8 cellular contexts compared by ENCODE assay signal in the genomic region with DNA sequence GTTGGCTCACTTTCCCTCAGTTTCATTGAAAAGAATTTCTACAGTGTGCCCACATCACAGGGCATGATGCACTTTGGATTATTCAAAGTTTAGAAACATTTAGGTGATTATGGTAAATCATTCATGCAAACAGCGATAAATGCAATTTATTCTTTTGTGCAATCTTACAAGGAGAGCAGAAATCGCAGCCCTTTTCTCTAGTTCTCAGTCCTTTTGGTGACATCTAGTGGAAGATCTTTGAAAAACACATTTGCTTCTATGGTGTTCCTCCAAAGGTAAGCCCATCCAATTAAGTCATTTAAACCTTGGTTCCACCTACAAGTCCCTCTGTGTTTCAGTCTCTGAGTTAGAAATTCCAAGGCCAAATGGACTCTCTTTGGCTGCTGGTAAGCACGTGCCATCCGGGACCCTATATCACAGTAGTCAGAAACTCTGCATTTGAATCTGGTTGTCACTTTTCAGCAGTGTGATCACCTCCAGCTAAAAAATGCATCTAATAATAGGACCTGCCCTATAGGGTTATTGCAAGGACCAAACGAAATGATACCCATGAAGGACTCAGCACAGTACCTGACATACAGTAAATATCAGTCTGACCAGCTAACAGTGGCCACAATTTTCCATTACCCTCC.
A peak's percentile ranks its signal among the peaks of the same experiment; 100 is the strongest.
DNase-seq lines count a peak whose midpoint lies in the region; ATAC-seq and TF ChIP-seq lines count a peak whose summit lies in the region.

No MANE protein-coding gene starts in this region.

- DNase-seq in SIG-M5 treated with dmso at 0.1 percent for 504 hours (lab: John Stamatoyannopoulos, UW; ENCODE audit: unreplicated experiment) (peak; percentile 47), SIG-M5 (lab: John Stamatoyannopoulos, UW) (no peak), LNCaP clone FGC (ENCODE audit: low read depth) (peak; percentile 48), SW480 (ENCODE audit: low spot score) (peak; percentile 82), gastrocnemius medialis (no peak)
- no peak for DNase-seq in stimulated activated CD4-positive, alpha-beta T cell treated with anti-CD3 and anti-CD28 coated beads, Interleukin-1b, Interleukin-23, amount 100 ng/mL, for 48 hours
- no peak for DNase-seq in activated T-cell treated with anti-CD3 and anti-CD28 coated beads, Interleukin-2, amount 50 U/mL, for 48 hours

- H3K36me3 ChIP-seq in gastroesophageal sphincter (peaks cover 0 to 57% of the 10 kb centered on the region in 2 donors), gastrocnemius medialis (peaks cover 0 to 32% of the 10 kb centered on the region in 2 donors)

- ATAC-seq in gastroesophageal sphincter (no peak), gastrocnemius medialis (peak in 1 of 2 donors; percentile 31)

- H3K4me1 ChIP-seq in gastroesophageal sphincter, result peaks cover 0 to 78% (median 0%) of the 10 kb centered on the region in 3 donors
- peaks cover 0 to 13% of the 10 kb centered on the region in 2 donors for H3K4me1 ChIP-seq in gastrocnemius medialis

- H3K27me3 ChIP-seq in gastroesophageal sphincter (no peaks in the 10 kb centered on the region), gastrocnemius medialis (no peaks in the 10 kb centered on the region)

- no peak for TF ChIP-seq EP300 in gastroesophageal sphincter (IDR thresholded peaks at IDR 0.05)

- no peak overlapping the region for H3K4me3 ChIP-seq in LNCaP clone FGC (ENCODE audit: low read depth, low read length)
- no peak overlapping the region for H3K4me3 ChIP-seq in gastroesophageal sphincter
- H3K4me3 ChIP-seq in gastrocnemius medialis, result no peak overlapping the region

- TF ChIP-seq POLR2A in gastroesophageal sphincter (IDR thresholded peaks at IDR 0.05), result no peak
- TF ChIP-seq POLR2A in gastrocnemius medialis (IDR thresholded peaks at IDR 0.05), result no peak

- intact Hi-C loops in gastrocnemius medialis (cut with DNase I; ENCODE audit: low total_unique reads), result loop anchor here (2.0 to 10.0 kb wide), 2 partner anchors 142 to 298 kb away; a partner anchor contains a TSS

- TF ChIP-seq CTCF in LNCaP clone FGC (IDR thresholded peaks at IDR 0.05; ENCODE audit: control insufficient read depth, extremely low read depth, insufficient read depth) (peak; percentile 43; the same call in 1 of the 2 replicates), gastroesophageal sphincter (IDR thresholded peaks at IDR 0.05) (peak in 3 of 4 experiments; percentile 62 to 67 (median 65)), gastrocnemius medialis (IDR thresholded peaks at IDR 0.05 in 4 of 5, conservative IDR thresholded peaks at IDR 0.05 in 1 of 5) (peak; percentile 25 to 55 (median 43))

- in situ Hi-C loops in gastrocnemius medialis (cut with MboI; ENCODE audit: low sequenced_read_pairs in 4 of 4), result loop anchor here in 2 of 4 donors (10.0 kb wide), 2 partner anchors 138 to 148 kb away; no protein-coding TSS in a partner anchor

- H3K9me3 ChIP-seq in gastroesophageal sphincter (no peaks in the 10 kb centered on the region), gastrocnemius medialis (no peaks in the 10 kb centered on the region)

- H3K27ac ChIP-seq in gastroesophageal sphincter, result no peak overlapping the region
- no peak overlapping the region for H3K27ac ChIP-seq in gastrocnemius medialis

- WGBS in gastroesophageal sphincter (ENCODE audit: low coverage in 1 of 2), 2 donors, result 20 to 21% methylated on average over 3 to 5 of the region's 5 CpGs

Comparison
In these comparisons a context has a peak if more than half of its experiments do, and no peak if none do; other contexts are left out.
1. DNase-seq: peak in SIG-M5 treated with dmso at 0.1 percent for 504 hours (single experiment), LNCaP clone FGC (single experiment) and SW480 (single experiment); none in SIG-M5 (single experiment), gastrocnemius medialis (0 of 2), stimulated activated CD4-positive, alpha-beta T cell treated with anti-CD3 and anti-CD28 coated beads, Interleukin-1b, Interleukin-23, amount 100 ng/mL, for 48 hours (single experiment) and activated T-cell treated with anti-CD3 and anti-CD28 coated beads, Interleukin-2, amount 50 U/mL, for 48 hours (0 of 2).
2. Peak in every context shown above with its lines, with median percentiles within 50 percentile points of each other: CTCF ChIP-seq.